ENCODE assay signal across 19 cellular contexts in the genomic region with DNA sequence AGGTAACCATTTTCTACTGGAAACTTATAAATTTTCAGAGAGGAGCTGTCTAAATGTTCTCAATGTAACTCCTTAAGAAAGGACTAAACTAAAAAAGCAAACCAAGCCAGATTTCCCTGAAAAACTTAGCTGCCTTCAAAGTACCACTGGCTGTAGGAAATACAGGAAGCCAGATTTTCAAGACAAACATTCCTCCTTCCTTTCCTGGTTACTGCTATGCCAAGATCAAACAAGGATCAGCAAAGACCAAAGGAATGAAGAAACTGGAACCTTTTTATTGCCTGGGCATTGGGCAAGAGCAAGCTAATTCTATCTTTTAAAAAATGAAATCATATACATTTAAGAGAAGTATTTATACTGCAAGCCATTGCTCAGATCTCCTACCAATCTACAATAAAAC.
DNase-seq lines count a peak whose midpoint lies in the region; TF ChIP-seq lines count a peak whose summit lies in the region.
"Had no signal": no experiment of that assay in that cellular context is flagged by ENCODE, and none has a peak within 500 bp of the region (broad histone marks: within the 10 kb centered on the region; RNA-seq: fewer than 3 reads in every experiment).

No MANE protein-coding gene starts in this region.

- H3K9me3 ChIP-seq in GM23248 (ENCODE audit: low read depth), result no peaks in the 10 kb centered on the region
- H3K9me3 ChIP-seq: right atrium auricular region had no signal

- no peaks in the 10 kb centered on the region for H4K20me1 ChIP-seq in GM23248 (ENCODE audit: insufficient read depth)

- peak; percentile 44 for DNase-seq in GM23248
- peak; percentile 60 for DNase-seq in fibroblast of pulmonary artery (ENCODE audit: low read depth)
- peak; percentile 27 for DNase-seq in pulmonary artery endothelial cell (ENCODE audit: low read depth, low spot score)
- DNase-seq in activated naive CD4-positive, alpha-beta T cell treated with Interleukin-2 at 50 U/mL for 16 hours, result no peak
- DNase-seq in activated effector memory CD4-positive, alpha-beta T cell treated with anti-CD3 and anti-CD28 coated beads, Interleukin-2, amount 50 U/mL, for 16 hours, result no peak
- DNase-seq in NCI-H2107 (lab: John Stamatoyannopoulos, UW), result no peak
- DNase-seq in stimulated activated CD4-positive, alpha-beta T cell treated with anti-CD3 and anti-CD28 coated beads, Interleukin-2, amount 100 ng/mL, for 24 hours, result no peak
- DNase-seq: COR-L47; left cardiac atrium; midbrain; NCI-H1092; NCI-H2081 treated with DMSO at 0.1 percent for 48 hours; NCI-H524; SHP77; stimulated activated naive CD4-positive, alpha-beta T cell; T-cell; trophoblast cell had no signal

- peak overlapping the region; percentile 32 for H3K27ac ChIP-seq in GM23248
- H3K27ac ChIP-seq in VCaP, result peak overlapping the region; percentile 92
- H3K27ac ChIP-seq: right atrium auricular region had no signal

- H3K27me3 ChIP-seq in GM23248 (replicated peaks; ENCODE audit: insufficient read depth), result no peaks in the 10 kb centered on the region
- H3K27me3 ChIP-seq: right atrium auricular region had no signal

- H3K4me3 ChIP-seq in GM23248 (peak overlapping the region; percentile 3; the same call in 1 of the 2 replicates), fibroblast of pulmonary artery (replicated peaks; ENCODE audit: low read depth, low read length) (no peak overlapping the region)
- H3K4me3 ChIP-seq: right atrium auricular region had no signal

- H3K9me2 ChIP-seq in GM23248 (ENCODE audit: insufficient read depth), result no peaks in the 10 kb centered on the region; the same call in 1 of the 2 replicates

- no peak overlapping the region for H2AFZ ChIP-seq in GM23248

- H3K79me2 ChIP-seq in GM23248 (ENCODE audit: insufficient read depth), result no peaks in the 10 kb centered on the region

- H3K4me2 ChIP-seq in GM23248 (ENCODE audit: unreplicated experiment), result peak overlapping the region; percentile 48

- TF ChIP-seq CTCF in VCaP (conservative IDR thresholded peaks at IDR 0.05) (no peak), fibroblast of pulmonary artery (IDR thresholded peaks at IDR 0.05; ENCODE audit: low read length, missing control alignments) (no peak)

- H3F3A ChIP-seq in GM23248 (ENCODE audit: insufficient read depth), result peaks cover 26% of the 10 kb centered on the region

- in situ Hi-C loops in GM23248 (cut with MboI), result loop anchor here (10.0 kb wide), 1 partner anchor 563 kb away; no protein-coding TSS in a partner anchor

- H3K4me1 ChIP-seq in GM23248 (ENCODE audit: insufficient read depth), result peaks cover 38% of the 10 kb centered on the region

- no peak overlapping the region for H3K9ac ChIP-seq in GM23248

- H3K36me3 ChIP-seq in GM23248 (ENCODE audit: low read depth), result no peaks in the 10 kb centered on the region
- H3K36me3 ChIP-seq: right atrium auricular region had no signal

Comparison
In these comparisons a context has a peak if more than half of its experiments do, and no peak if none do; other contexts are left out.
1. DNase-seq: peak in GM23248 (single experiment), fibroblast of pulmonary artery (single experiment) and pulmonary artery endothelial cell (single experiment); none in activated naive CD4-positive, alpha-beta T cell treated with Interleukin-2 at 50 U/mL for 16 hours (single experiment), activated effector memory CD4-positive, alpha-beta T cell treated with anti-CD3 and anti-CD28 coated beads, Interleukin-2, amount 50 U/mL, for 16 hours (single experiment), NCI-H2107 (single experiment) and stimulated activated CD4-positive, alpha-beta T cell treated with anti-CD3 and anti-CD28 coated beads, Interleukin-2, amount 100 ng/mL, for 24 hours (0 of 2).